2 cellular contexts compared by ENCODE assay signal in the genomic region with DNA sequence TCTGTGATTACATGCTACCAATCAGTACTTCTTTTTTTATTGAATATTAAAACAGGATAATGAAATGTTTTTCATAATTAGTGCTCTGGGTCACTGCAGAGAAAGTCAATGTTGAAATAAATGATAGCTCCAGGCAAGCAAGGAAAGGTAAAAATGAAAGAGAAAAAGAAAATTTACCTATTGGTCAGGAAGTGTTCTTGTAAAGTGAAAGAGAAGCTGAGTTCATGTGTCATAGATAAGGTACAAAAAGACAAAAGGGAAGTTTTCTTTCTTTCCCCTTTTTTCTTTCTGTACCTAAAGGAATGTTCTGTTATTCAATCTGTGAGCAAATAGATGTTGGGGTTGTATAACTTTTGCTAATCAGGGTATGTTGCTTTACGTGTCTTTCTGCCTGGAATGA.
TF ChIP-seq lines count a peak whose summit lies in the region.

No MANE protein-coding gene starts in this region.

TF ChIP-seq in A549, 52 proteins besides CTCF, POLR2A, EP300 and RAD21 (continued from another document):
- TF ChIP-seq, protein P1, sequence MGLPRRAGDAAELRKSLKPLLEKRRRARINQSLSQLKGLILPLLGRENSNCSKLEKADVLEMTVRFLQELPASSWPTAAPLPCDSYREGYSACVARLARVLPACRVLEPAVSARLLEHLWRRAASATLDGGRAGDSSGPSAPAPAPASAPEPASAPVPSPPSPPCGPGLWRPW (IDR thresholded peaks at IDR 0.05), result no peak
- TF ChIP-seq TFCP2L1 (CRISPR knock-in tag; IDR thresholded peaks at IDR 0.05) (no peak), NPAS2 (CRISPR knock-in tag; IDR thresholded peaks at IDR 0.05; ENCODE audit: borderline replicate concordance) (no peak), FOXS1 (CRISPR knock-in tag; IDR thresholded peaks at IDR 0.05) (no peak), EHMT2 (IDR thresholded peaks at IDR 0.05; ENCODE audit: low read depth) (no peak)

TF ChIP-seq in H1, 55 proteins besides CTCF, POLR2A, EP300 and RAD21 (continued from another document):
- TF ChIP-seq BCL11A (IDR thresholded peaks at IDR 0.05; ENCODE audit: low read depth in 2 of 2, low read length in 2 of 2) (no peak), KDM5A (IDR thresholded peaks at IDR 0.05; ENCODE audit: low read length) (no peak), KDM1A (IDR thresholded peaks at IDR 0.05; ENCODE audit: borderline replicate concordance, low read length) (no peak), TCF12 (IDR thresholded peaks at IDR 0.05; ENCODE audit: low read depth, low read length) (no peak), NRF1 (IDR thresholded peaks at IDR 0.05; ENCODE audit: low read depth, low read length) (no peak), HDAC6 (IDR thresholded peaks at IDR 0.05; ENCODE audit: low read depth, low read length) (no peak), YY1 (IDR thresholded peaks at IDR 0.05; ENCODE audit: low read depth, low read length) (no peak), CHD2 (IDR thresholded peaks at IDR 0.05; ENCODE audit: low read length) (no peak), FOSL1 (IDR thresholded peaks at IDR 0.05; ENCODE audit: insufficient read depth, low read depth, low read length) (no peak), SIRT6 (IDR thresholded peaks at IDR 0.05; ENCODE audit: low read length) (no peak)
- TF ChIP-seq, protein P2, sequence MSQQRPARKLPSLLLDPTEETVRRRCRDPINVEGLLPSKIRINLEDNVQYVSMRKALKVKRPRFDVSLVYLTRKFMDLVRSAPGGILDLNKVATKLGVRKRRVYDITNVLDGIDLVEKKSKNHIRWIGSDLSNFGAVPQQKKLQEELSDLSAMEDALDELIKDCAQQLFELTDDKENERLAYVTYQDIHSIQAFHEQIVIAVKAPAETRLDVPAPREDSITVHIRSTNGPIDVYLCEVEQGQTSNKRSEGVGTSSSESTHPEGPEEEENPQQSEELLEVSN (IDR thresholded peaks at IDR 0.05), result no peak
- TF ChIP-seq, protein P3, sequence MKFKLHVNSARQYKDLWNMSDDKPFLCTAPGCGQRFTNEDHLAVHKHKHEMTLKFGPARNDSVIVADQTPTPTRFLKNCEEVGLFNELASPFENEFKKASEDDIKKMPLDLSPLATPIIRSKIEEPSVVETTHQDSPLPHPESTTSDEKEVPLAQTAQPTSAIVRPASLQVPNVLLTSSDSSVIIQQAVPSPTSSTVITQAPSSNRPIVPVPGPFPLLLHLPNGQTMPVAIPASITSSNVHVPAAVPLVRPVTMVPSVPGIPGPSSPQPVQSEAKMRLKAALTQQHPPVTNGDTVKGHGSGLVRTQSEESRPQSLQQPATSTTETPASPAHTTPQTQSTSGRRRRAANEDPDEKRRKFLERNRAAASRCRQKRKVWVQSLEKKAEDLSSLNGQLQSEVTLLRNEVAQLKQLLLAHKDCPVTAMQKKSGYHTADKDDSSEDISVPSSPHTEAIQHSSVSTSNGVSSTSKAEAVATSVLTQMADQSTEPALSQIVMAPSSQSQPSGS (IDR thresholded peaks at IDR 0.05; ENCODE audit: low read length), result no peak
